Comparison of ENCODE assay signal across 8 cellular contexts in genomic region chr2:158969717-158970521, GRCh38. TPM values are rescaled to one million over a fixed set of nuclear protein-coding genes. Genes with fewer than 3 reads are reported as not detected.
A peak's percentile ranks its signal among the peaks of the same experiment; 100 is the strongest.
DNase-seq lines count a peak whose midpoint lies in the region; ATAC-seq and TF ChIP-seq lines count a peak whose summit lies in the region.

No MANE protein-coding gene starts in this region.

- H3K4me2 ChIP-seq in DND-41 (ENCODE audit: insufficient read depth, low read length): peak overlapping the region; percentile 81

- no peaks in the 10 kb centered on the region; the same call in 1 of the 2 replicates for H3K36me3 ChIP-seq in DND-41 (ENCODE audit: insufficient read depth, low read length)
- no peaks in the 10 kb centered on the region for H3K36me3 ChIP-seq in brain microvascular endothelial cell (replicated peaks)
- no peaks in the 10 kb centered on the region for H3K36me3 ChIP-seq in skeletal muscle tissue (ENCODE audit: control insufficient read depth in 3 of 3, insufficient read depth in 3 of 3, low read length in 3 of 3)

- peak; percentile 10 for DNase-seq in DND-41
- DNase-seq in LNCaP clone FGC (ENCODE audit: low read depth): no peak
- DNase-seq in brain microvascular endothelial cell: no peak
- peak; percentile 28 for DNase-seq in iris pigment epithelial cell (ENCODE audit: low read depth)
- DNase-seq in T1000 (lab: John Stamatoyannopoulos, UW): no peak
- no peak for DNase-seq in activated gamma-delta T cell treated with Interleukin-2 at 50 U/mL for 16 hours

- peak overlapping the region; percentile 71 for H3K9ac ChIP-seq in DND-41 (ENCODE audit: low read depth, low read length)
- H3K9ac ChIP-seq in skeletal muscle tissue (ENCODE audit: low read depth in 1 of 3, low read length in 3 of 3): peak overlapping the region; percentile 77 to 80 (median 79)

- H3K9me3 ChIP-seq in DND-41 (ENCODE audit: insufficient read depth, low read length, severe bottlenecking) (no peaks in the 10 kb centered on the region), skeletal muscle tissue (ENCODE audit: control insufficient read depth in 3 of 3, low read length in 3 of 3) (no peaks in the 10 kb centered on the region)

- peaks cover 8% of the 10 kb centered on the region; the same call in 1 of the 2 replicates for H4K20me1 ChIP-seq in DND-41 (ENCODE audit: insufficient read depth, low read length)

- in situ Hi-C loops in brain microvascular endothelial cell (cut with HindIII; ENCODE audit: low pct_ligation_motif_present, low sequenced_read_pairs): loop anchor here (25.0 kb wide), 1 partner anchor 92 kb away; no protein-coding TSS in a partner anchor

- ATAC-seq in DND-41 (ENCODE audit: insufficient read depth, low read depth) (no peak), HG03520 (IDR thresholded peaks at IDR 0.05; ENCODE audit: unreplicated experiment) (no peak)

- H3K27me3 ChIP-seq in DND-41 (ENCODE audit: insufficient read depth, low read length, poor library complexity) (peaks cover 12% of the 10 kb centered on the region), brain microvascular endothelial cell (replicated peaks) (no peaks in the 10 kb centered on the region), skeletal muscle tissue (ENCODE audit: control insufficient read depth in 3 of 3, insufficient read depth in 3 of 3, low read length in 3 of 3) (no peaks in the 10 kb centered on the region)

- H3K27ac ChIP-seq in DND-41 (ENCODE audit: low read length): peak overlapping the region; percentile 2; the same call in 1 of the 2 replicates
- peak overlapping the region; percentile 77 for H3K27ac ChIP-seq in brain microvascular endothelial cell
- H3K27ac ChIP-seq in skeletal muscle tissue (ENCODE audit: low read depth, low read length): peak overlapping the region; percentile 82

- H3K79me2 ChIP-seq in DND-41 (ENCODE audit: insufficient read depth, low read length): peaks cover 8% of the 10 kb centered on the region

- H2AFZ ChIP-seq in DND-41 (ENCODE audit: low read depth, low read length): peak overlapping the region; percentile 66

- no peak for TF ChIP-seq CTCF in DND-41 (IDR thresholded peaks at IDR 0.05; ENCODE audit: borderline replicate concordance, extremely low read depth, low read length, poor library complexity, severe bottlenecking)
- TF ChIP-seq CTCF in LNCaP clone FGC (IDR thresholded peaks at IDR 0.05; ENCODE audit: control insufficient read depth, extremely low read depth, insufficient read depth): no peak
- TF ChIP-seq CTCF in brain microvascular endothelial cell (IDR thresholded peaks at IDR 0.05; ENCODE audit: low read depth, low read length, missing control alignments): no peak

- H3K4me1 ChIP-seq in DND-41 (ENCODE audit: insufficient read depth, low read length) (peaks cover 22% of the 10 kb centered on the region), skeletal muscle tissue (ENCODE audit: control insufficient read depth in 3 of 3, insufficient read depth in 3 of 3, low read length in 3 of 3) (peaks cover 7 to 21% (median 16%) of the 10 kb centered on the region in 3 donors)

- H3K4me3 ChIP-seq in DND-41 (ENCODE audit: low read depth in 1 of 2, low read length in 2 of 2): peak overlapping the region; percentile 65 to 75; a peak in 3 of 4 replicates
- H3K4me3 ChIP-seq in LNCaP clone FGC (ENCODE audit: low read depth, low read length): peak overlapping the region; percentile 75
- H3K4me3 ChIP-seq in brain microvascular endothelial cell (ENCODE audit: low read depth, low read length): peak overlapping the region; percentile 81
- peak overlapping the region; percentile 70 to 84 (median 81) for H3K4me3 ChIP-seq in skeletal muscle tissue (ENCODE audit: low read length in 3 of 3)

RNA-seq across cellular contexts. Expression of gene TANC1, which starts 1.5 kb away (rescaled TPM):
- total RNA-seq in skeletal muscle tissue: 38.1 TPM

Comparison
In these comparisons a context has a peak if more than half of its experiments do, and no peak if none do; other contexts are left out.
1. DNase-seq: peak in DND-41 (single experiment) and iris pigment epithelial cell (single experiment); none in LNCaP clone FGC (single experiment), brain microvascular endothelial cell (single experiment), T1000 (single experiment) and activated gamma-delta T cell treated with Interleukin-2 at 50 U/mL for 16 hours (single experiment).
2. H3K27ac ChIP-seq: peak in every context shown above with its lines; median percentile 82 in skeletal muscle tissue; 77 in brain microvascular endothelial cell; 2 in DND-41.
3. Peak in every context shown above with its lines, with median percentiles within 50 percentile points of each other: H3K4me3 ChIP-seq.